14 cellular contexts compared by ENCODE assay signal in genomic region chr10:86064219-86064618, GRCh38.
DNase-seq lines count a peak whose midpoint lies in the region; ATAC-seq and TF ChIP-seq lines count a peak whose summit lies in the region.
"Had no signal": no experiment of that assay in that cellular context is flagged by ENCODE, and none has a peak within 500 bp of the region (broad histone marks: within the 10 kb centered on the region; RNA-seq: fewer than 3 reads in every experiment).

No MANE protein-coding gene starts in this region.

- no peaks in the 10 kb centered on the region for H3K4me1 ChIP-seq in sigmoid colon
- H3K4me1 ChIP-seq: BLaER1 treated with 17β-estradiol and CSF1 and Interleukin-3, amounts not matched to agents 10 nM and 100 nM had no signal

- intact Hi-C loops in sigmoid colon (cut with DNase I) (no loop called here), left colon (cut with DNase I, micrococcal nuclease) (no loop called here)

- TF ChIP-seq CTCF in coronary artery (IDR thresholded peaks at IDR 0.05), result no peak
- no peak for TF ChIP-seq CTCF in sigmoid colon (IDR thresholded peaks at IDR 0.05)

- DNase-seq in coronary artery (ENCODE audit: low spot score), result peak; percentile 61
- peak; percentile 16 for DNase-seq in islet precursor cell
- DNase-seq in sigmoid colon, result peak; percentile 30
- peak; percentile 6 for DNase-seq in ureter (ENCODE audit: low spot score)
- DNase-seq in left colon, result no peak
- no peak for DNase-seq in cerebellar nuclear complex (lab: John Stamatoyannopoulos, UW)
- DNase-seq: Calu3; CD8-positive, alpha-beta T cell; DMS79 treated with DMSO at 0.1 percent for 48 hours; GF-D8; HCEC 1CT; IMR-90 had no signal

- ATAC-seq in GM19395 (IDR thresholded peaks at IDR 0.05; ENCODE audit: unreplicated experiment) (no peak), left colon (no peak)
- ATAC-seq: CD8-positive, alpha-beta T cell had no signal

- H3K27ac ChIP-seq in coronary artery (no peak overlapping the region), sigmoid colon (no peak overlapping the region)
- H3K27ac ChIP-seq: BLaER1 treated with 17β-estradiol and CSF1 and Interleukin-3, amounts not matched to agents 10 nM and 100 nM had no signal

- no peaks in the 10 kb centered on the region for H3K36me3 ChIP-seq in sigmoid colon
- H3K36me3 ChIP-seq: BLaER1 treated with 17β-estradiol and CSF1 and Interleukin-3, amounts not matched to agents 10 nM and 100 nM had no signal

- H3K4me3 ChIP-seq in coronary artery (no peak overlapping the region), sigmoid colon (no peak overlapping the region)
- H3K4me3 ChIP-seq: BLaER1 treated with 17β-estradiol and CSF1 and Interleukin-3, amounts not matched to agents 10 nM and 100 nM had no signal

- no peaks in the 10 kb centered on the region for H3K27me3 ChIP-seq in sigmoid colon
- H3K27me3 ChIP-seq: BLaER1 treated with 17β-estradiol and CSF1 and Interleukin-3, amounts not matched to agents 10 nM and 100 nM had no signal

- 48 to 58% methylated on average over 3 of the region's 3 CpGs for WGBS in sigmoid colon, 2 donors

- no peak for TF ChIP-seq POLR2A in sigmoid colon (IDR thresholded peaks at IDR 0.05)

- no peaks in the 10 kb centered on the region for H3K9me3 ChIP-seq in sigmoid colon
- H3K9me3 ChIP-seq: BLaER1 treated with 17β-estradiol and CSF1 and Interleukin-3, amounts not matched to agents 10 nM and 100 nM had no signal

- TF ChIP-seq EP300 in sigmoid colon (IDR thresholded peaks at IDR 0.05), result no peak

Comparison
In these comparisons a context has a peak if more than half of its experiments do, and no peak if none do; other contexts are left out.
1. DNase-seq: peak in coronary artery (single experiment), islet precursor cell (single experiment), sigmoid colon (single experiment) and ureter (single experiment); none in left colon (0 of 2) and cerebellar nuclear complex (0 of 2).